1 cellular context compared by ENCODE assay signal in the genomic region with DNA sequence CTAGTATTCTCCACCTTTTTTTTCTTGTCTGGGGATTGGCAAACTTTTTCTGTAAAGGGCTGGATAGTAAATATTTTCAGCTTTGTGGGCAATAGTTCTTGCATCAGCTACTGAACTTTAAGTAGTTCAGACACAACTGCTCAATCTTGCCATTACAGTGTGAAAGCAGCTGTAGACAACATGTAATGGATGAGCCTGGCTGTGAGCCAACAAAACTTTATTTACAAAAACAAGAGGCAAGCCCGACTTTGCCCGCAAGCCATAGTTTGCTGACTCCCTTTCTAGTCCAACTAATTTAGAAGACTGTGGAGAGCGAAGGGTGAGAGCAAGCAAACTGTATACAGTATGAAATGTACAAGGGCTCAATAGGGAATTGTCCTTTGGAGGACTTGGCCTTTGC.
A peak's percentile ranks its signal among the peaks of the same experiment; 100 is the strongest.
TF ChIP-seq lines count a peak whose summit lies in the region.

No MANE protein-coding gene starts in this region.

TF ChIP-seq in K562, 482 proteins besides CTCF, POLR2A, EP300 and RAD21 (continued from another document):
- TF ChIP-seq ZBTB40 (IDR thresholded peaks at IDR 0.05) = peak; percentile 79
- no peak for TF ChIP-seq ZBTB40 (CRISPR knock-in tag; IDR thresholded peaks at IDR 0.05)
- TF ChIP-seq ZNF239 (CRISPR knock-in tag; IDR thresholded peaks at IDR 0.05) = no peak
- peak; percentile 56 for TF ChIP-seq NFIC (IDR thresholded peaks at IDR 0.05)
